Comparison of ENCODE assay signal across 8 cellular contexts in genomic region chr16:2968738-2969544, GRCh38. TPM values are rescaled to one million over a fixed set of nuclear protein-coding genes. Genes with fewer than 3 reads are reported as not detected.
DNase-seq lines count a peak whose midpoint lies in the region; ATAC-seq and TF ChIP-seq lines count a peak whose summit lies in the region.

Gene PAQR4, plus strand, starts transcription at chr16:2969348. Its CDS starts 327 bp downstream, at chr16:2969675.

- H2AFZ ChIP-seq in OCI-LY3 (ENCODE audit: low read depth, low read length), result no peak within 1 kb of the TSS

- H3K27ac ChIP-seq in HUES64 (ENCODE audit: low read depth, low read length), result peak within 1 kb of the TSS; percentile 75; the same call in 1 of the 2 replicates
- peak within 1 kb of the TSS; percentile 91 for H3K27ac ChIP-seq in OCI-LY3 (ENCODE audit: low read length)
- peak within 1 kb of the TSS; percentile 35 for H3K27ac ChIP-seq in epithelial cell of prostate

- peak; percentile 69 for ATAC-seq in GM21447 (IDR thresholded peaks at IDR 0.05; ENCODE audit: unreplicated experiment)
- ATAC-seq in mucosa of descending colon, result peak; percentile 85

- peaks cover 22% of the 10 kb centered on the region for H3K36me3 ChIP-seq in HUES64 (ENCODE audit: insufficient read depth, low read length)
- H3K36me3 ChIP-seq in OCI-LY3 (replicated peaks; ENCODE audit: low read depth, low read length), result peaks cover 22% of the 10 kb centered on the region
- no peaks in the 10 kb centered on the region for H3K36me3 ChIP-seq in mucosa of descending colon (ENCODE audit: low read depth)

- peak within 1 kb of the TSS; percentile 93 for H3K4me3 ChIP-seq in HUES64 (ENCODE audit: low read length)
- H3K4me3 ChIP-seq in OCI-LY3 (ENCODE audit: low read length), result peak within 1 kb of the TSS; percentile 97
- peak within 1 kb of the TSS; percentile 42 for H3K4me3 ChIP-seq in mucosa of descending colon

- H3K4me2 ChIP-seq in OCI-LY3 (ENCODE audit: low read length), result peak within 1 kb of the TSS; percentile 85

- H3K9ac ChIP-seq in HUES64 (ENCODE audit: low read depth, low read length), result peak within 1 kb of the TSS; percentile 87
- H3K9ac ChIP-seq in OCI-LY3 (ENCODE audit: low read length), result peak within 1 kb of the TSS; percentile 87

- DNase-seq in DMS 273 (lab: John Stamatoyannopoulos, UW; ENCODE audit: unreplicated experiment) (peak; percentile 97), activated T-cell treated with anti-CD3 and anti-CD28 coated beads for 4 hours (peak; percentile 62), epithelial cell of prostate (ENCODE audit: low read depth, low spot score) (peak; percentile 54), mucosa of descending colon (peak; percentile 88 to 93 (median 90))
- peak; percentile 81 to 82 for DNase-seq in stimulated activated CD8-positive, alpha-beta memory T cell treated with anti-CD3 and anti-CD28 coated beads, Interleukin-2, amount 100 ng/mL, for 48 hours (ENCODE audit: low read depth in 2 of 2)

- peaks cover 42% of the 10 kb centered on the region for H3K79me2 ChIP-seq in OCI-LY3 (ENCODE audit: low read length)

- H3K9me3 ChIP-seq in HUES64 (ENCODE audit: insufficient read depth, low read depth, low read length), result no peaks in the 10 kb centered on the region
- no peaks in the 10 kb centered on the region for H3K9me3 ChIP-seq in OCI-LY3 (ENCODE audit: insufficient read depth, low read length)
- H3K9me3 ChIP-seq in mucosa of descending colon, result no peaks in the 10 kb centered on the region

- peaks cover 26% of the 10 kb centered on the region for H3K27me3 ChIP-seq in HUES64 (ENCODE audit: insufficient read depth, low read length)
- H3K27me3 ChIP-seq in OCI-LY3 (ENCODE audit: low read depth, low read length), result no peaks in the 10 kb centered on the region

- peaks cover 36% of the 10 kb centered on the region for H4K20me1 ChIP-seq in OCI-LY3 (ENCODE audit: insufficient read depth, low read length)

- 1% methylated on average over 98 of the region's 98 CpGs for WGBS in HUES64

- intact Hi-C loops in mucosa of descending colon (cut with DNase I, micrococcal nuclease), result no loop called here

- H3K4me1 ChIP-seq in HUES64 (ENCODE audit: insufficient read depth, low read length) (no peaks in the 10 kb centered on the region), OCI-LY3 (ENCODE audit: low read length) (peaks cover 26% of the 10 kb centered on the region), mucosa of descending colon (ENCODE audit: low read depth) (peaks cover 31% of the 10 kb centered on the region)

- TF ChIP-seq CTCF in OCI-LY3 (IDR thresholded peaks at IDR 0.05; ENCODE audit: low read depth, low read length), result no peak
- TF ChIP-seq CTCF in mucosa of descending colon (IDR thresholded peaks at IDR 0.05), result no peak

RNA-seq across cellular contexts. Expression of gene PAQR4, which starts in this region (rescaled TPM):
- polyA plus RNA-seq in HUES64 (2013, experiment 1 of 2), result 20.7 TPM
- polyA plus RNA-seq in HUES64 (2013, experiment 2 of 2), result 22.1 TPM
- 10 to 100 TPM in 1 of 3 donors, 1 to 10 TPM in 2; 4.2 to 16.1 (median 8.0) TPM for total RNA-seq in mucosa of descending colon

Comparison
In these comparisons a context has a peak if more than half of its experiments do, and no peak if none do; other contexts are left out.
1. Peak in every context shown above with its lines: DNase-seq, ATAC-seq, H3K4me3 ChIP-seq and H3K27ac ChIP-seq.
2. H3K27ac ChIP-seq: peak in every context shown above with its lines; median percentile 91 in OCI-LY3; 75 in HUES64; 35 in epithelial cell of prostate.
3. H3K4me3 ChIP-seq: peak in every context shown above with its lines; median percentile 97 in OCI-LY3; 93 in HUES64; 42 in mucosa of descending colon.